ENCODE assay signal across 7 cellular contexts in the genomic region with DNA sequence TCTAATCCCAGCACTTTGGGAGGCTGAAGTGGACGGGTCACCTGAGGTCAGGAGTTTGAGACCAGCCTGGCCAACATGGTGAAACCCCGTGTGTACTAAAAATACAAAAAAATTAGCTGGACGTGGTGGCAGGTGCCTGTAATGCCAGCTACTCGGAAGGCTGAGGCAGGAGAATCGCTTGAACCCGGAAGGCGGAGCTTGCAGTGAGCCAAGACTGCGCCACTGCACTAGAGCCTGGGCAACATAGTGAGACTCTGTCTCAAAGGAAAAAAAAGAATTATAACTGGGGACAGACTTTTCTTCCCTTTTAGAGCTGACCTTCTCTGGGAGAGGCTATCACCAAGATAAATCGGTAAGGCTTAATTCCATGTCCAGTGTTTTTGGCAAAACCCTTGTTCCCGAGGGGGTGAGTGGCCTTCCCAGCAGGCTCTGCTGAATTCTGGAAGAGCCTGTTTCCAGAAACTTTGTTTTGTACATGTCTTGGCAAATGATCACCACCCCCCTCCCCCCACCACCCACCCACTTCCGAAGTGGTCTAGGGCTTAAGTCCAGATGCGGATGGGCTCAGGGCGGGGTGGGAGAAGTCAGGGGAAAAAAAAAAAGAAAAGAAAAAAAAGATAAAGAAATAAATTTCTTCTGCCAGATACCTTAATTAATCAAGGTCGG. TPM values are rescaled to one million over a fixed set of nuclear protein-coding genes. Genes with fewer than 3 reads are reported as not detected.
DNase-seq lines count a peak whose midpoint lies in the region; ATAC-seq and TF ChIP-seq lines count a peak whose summit lies in the region.

No MANE protein-coding gene starts in this region.

- H3K9me3 ChIP-seq in DOHH2 (ENCODE audit: control insufficient read depth, insufficient read depth, low read length) (no peaks in the 10 kb centered on the region), PC-3 (ENCODE audit: low read length) (no peaks in the 10 kb centered on the region), esophagus muscularis mucosa (no peaks in the 10 kb centered on the region), smooth muscle cell (replicated peaks; ENCODE audit: low read depth) (no peaks in the 10 kb centered on the region)

- no peak for DNase-seq in PC-3
- no peak for DNase-seq in esophagus muscularis mucosa (ENCODE audit: extremely low spot score)
- no peak for DNase-seq in smooth muscle cell (lab: John Stamatoyannopoulos, UW; ENCODE audit: unreplicated experiment)
- no peak for DNase-seq in NCI-H187 treated with DMSO at 0.1 percent for 48 hours (lab: John Stamatoyannopoulos, UW)
- DNase-seq in KBM-7, result no peak
- no peak for DNase-seq in stimulated activated CD4-positive, alpha-beta T cell treated with anti-CD3 and anti-CD28 coated beads, Interleukin-1b, Interleukin-23, amount 100 ng/mL, for 48 hours

- H3K27ac ChIP-seq in DOHH2 (ENCODE audit: low read depth, low read length) (no peak overlapping the region), PC-3 (ENCODE audit: low read length) (no peak overlapping the region), esophagus muscularis mucosa (replicated peaks in 1 of 4) (peak overlapping the region; percentile 87 to 95 (median 90)), smooth muscle cell (ENCODE audit: low read depth) (no peak overlapping the region)

- peak overlapping the region; percentile 88 for H3K4me2 ChIP-seq in DOHH2 (ENCODE audit: low read length)
- H3K4me2 ChIP-seq in PC-3 (ENCODE audit: low read length), result peak overlapping the region; percentile 93
- H3K4me2 ChIP-seq in smooth muscle cell, result peak overlapping the region; percentile 85

- H3K9me2 ChIP-seq in DOHH2 (replicated peaks; ENCODE audit: control insufficient read depth, low read length) (no peaks in the 10 kb centered on the region), PC-3 (replicated peaks; ENCODE audit: low read length) (no peaks in the 10 kb centered on the region)

- H3K27me3 ChIP-seq in DOHH2 (ENCODE audit: control insufficient read depth, low read length), result no peaks in the 10 kb centered on the region
- H3K27me3 ChIP-seq in PC-3 (ENCODE audit: low read length), result no peaks in the 10 kb centered on the region
- H3K27me3 ChIP-seq in esophagus muscularis mucosa, result no peaks in the 10 kb centered on the region
- no peaks in the 10 kb centered on the region for H3K27me3 ChIP-seq in smooth muscle cell (ENCODE audit: low read depth)

- 77% methylated on average over 14 of the region's 14 CpGs for WGBS in esophagus muscularis mucosa
- 95% methylated on average over 12 of the region's 14 CpGs for WGBS in smooth muscle cell (ENCODE audit: low lambda C conversion rate)

- in situ Hi-C loops in KBM-7 (cut with MboI; ENCODE audit: low pct_unique_long_range_greater_than_20kb, low sequenced_read_pairs), result no loop called here

- POLR2A ChIA-PET in PC-3 (lab: Charles Lee; ENCODE audit: unreplicated experiment), result no interaction called here

- TF ChIP-seq POLR2A in esophagus muscularis mucosa (IDR thresholded peaks at IDR 0.05; ENCODE audit: low read depth), result no peak

- no peak for ATAC-seq in PC-3

- H3K9ac ChIP-seq in PC-3 (ENCODE audit: low read length), result peak overlapping the region; percentile 88; the same call in 1 of the 2 replicates
- H3K9ac ChIP-seq in smooth muscle cell (ENCODE audit: low read depth), result no peak overlapping the region

- no peak overlapping the region for H2AFZ ChIP-seq in PC-3 (ENCODE audit: low read length)
- no peak overlapping the region for H2AFZ ChIP-seq in smooth muscle cell (ENCODE audit: low read depth)

- no peak for TF ChIP-seq EP300 in esophagus muscularis mucosa (IDR thresholded peaks at IDR 0.05)

- H4K20me1 ChIP-seq in DOHH2 (ENCODE audit: control insufficient read depth, insufficient read depth, low read depth, low read length) (no peaks in the 10 kb centered on the region), PC-3 (ENCODE audit: low read length) (no peaks in the 10 kb centered on the region), smooth muscle cell (ENCODE audit: low read depth) (no peaks in the 10 kb centered on the region)

- H3F3A ChIP-seq in DOHH2 (ENCODE audit: control insufficient read depth, insufficient read depth), result no peaks in the 10 kb centered on the region
- H3F3A ChIP-seq in PC-3 (ENCODE audit: low read length, unreplicated experiment), result no peaks in the 10 kb centered on the region
- peaks cover 4% of the 10 kb centered on the region for H3F3A ChIP-seq in smooth muscle cell (ENCODE audit: low read depth)

- H3K4me1 ChIP-seq in DOHH2 (ENCODE audit: control insufficient read depth, low read length), result peaks cover 16% of the 10 kb centered on the region
- H3K4me1 ChIP-seq in PC-3 (ENCODE audit: insufficient read depth, low read length), result peaks cover 12% of the 10 kb centered on the region
- peaks cover 14 to 21% (median 19%) of the 10 kb centered on the region in 4 donors for H3K4me1 ChIP-seq in esophagus muscularis mucosa
- H3K4me1 ChIP-seq in smooth muscle cell (ENCODE audit: low read depth), result peaks cover 10% of the 10 kb centered on the region

- no TSS peak for BruUV-seq in PC-3 (replicated peaks; lab: Mats Ljungman, UMichigan)

- TF ChIP-seq CTCF in DOHH2 (IDR thresholded peaks at IDR 0.05; ENCODE audit: low read depth, low read length, poor library complexity, severe bottlenecking) (no peak), PC-3 (conservative IDR thresholded peaks at IDR 0.05; ENCODE audit: low read depth, low read length) (no peak), esophagus muscularis mucosa (IDR thresholded peaks at IDR 0.05) (no peak), smooth muscle cell (IDR thresholded peaks at IDR 0.05; ENCODE audit: borderline replicate concordance, insufficient read depth, poor library complexity, severe bottlenecking) (no peak)

- H3K79me2 ChIP-seq in DOHH2 (ENCODE audit: control insufficient read depth, low read length) (peaks cover 3% of the 10 kb centered on the region; the same call in 1 of the 2 replicates), PC-3 (ENCODE audit: low read length) (no peaks in the 10 kb centered on the region), smooth muscle cell (ENCODE audit: low read depth) (no peaks in the 10 kb centered on the region)

- H3K36me3 ChIP-seq in DOHH2 (ENCODE audit: control insufficient read depth, low read length) (no peaks in the 10 kb centered on the region), PC-3 (ENCODE audit: low read depth, low read length) (no peaks in the 10 kb centered on the region), esophagus muscularis mucosa (no peaks in the 10 kb centered on the region), smooth muscle cell (ENCODE audit: low read depth) (no peaks in the 10 kb centered on the region)

- intact Hi-C loops in PC-3 (cut with micrococcal nuclease) (loop anchor here (2.0 to 5.0 kb wide), 5 partner anchors 83 to 209 kb away; a partner anchor contains a TSS), esophagus muscularis mucosa (cut with DNase I) (loop anchor here (2.0 to 5.0 kb wide), 2 partner anchors 84 to 185 kb away; a partner anchor contains a TSS)

- CTCF ChIA-PET in PC-3 (lab: Charles Lee), result no interaction called here

- peak overlapping the region; percentile 77 for H3K4me3 ChIP-seq in DOHH2 (ENCODE audit: low read length)
- peak overlapping the region; percentile 66; the same call in 1 of the 2 replicates for H3K4me3 ChIP-seq in PC-3 (ENCODE audit: low read length)
- peak overlapping the region in 3 of 4 donors; percentile 51 to 58 (median 53) for H3K4me3 ChIP-seq in esophagus muscularis mucosa
- no peak overlapping the region for H3K4me3 ChIP-seq in smooth muscle cell

RNA-seq across cellular contexts. Expression of a gene that starts 32.3 kb away (rescaled TPM):
- 1.6 and 5.4 TPM in 2 replicates for total RNA-seq in PC-3 (2014; rRNA removed)
- under 1 TPM in 3 of 4 donors, not detected in 1; 0.06 to 0.33 (median 0.11) TPM for total RNA-seq in esophagus muscularis mucosa
- total RNA-seq in smooth muscle cell, result 0.40 and 0.45 TPM in 2 replicates
- 0.61 and 0.83 TPM in 2 replicates for polyA plus RNA-seq in smooth muscle cell

RNA-seq across cellular contexts. Expression of a gene that starts 47.2 kb away (rescaled TPM):
- total RNA-seq in PC-3 (2014; rRNA removed) (64.1 and 88.4 TPM in 2 replicates), esophagus muscularis mucosa (10 to 100 TPM; 54.8 to 83.4 (median 62.7) TPM), smooth muscle cell (48.7 and 53.3 TPM in 2 replicates)
- 28.2 and 35.2 TPM in 2 replicates for polyA plus RNA-seq in smooth muscle cell

Comparison
In these comparisons a context has a peak if more than half of its experiments do, and no peak if none do; other contexts are left out.
1. H3K27ac ChIP-seq: peak in esophagus muscularis mucosa (4 of 4); none in DOHH2 (single experiment), PC-3 (single experiment) and smooth muscle cell (single experiment).
2. Peak in every context shown above with its lines, with median percentiles within 50 percentile points of each other: H3K4me2 ChIP-seq.